In genomic region chr1:63103682-63104081, GRCh38 we compare ENCODE assay signal across 16 cellular contexts.
A peak's percentile ranks its signal among the peaks of the same experiment; 100 is the strongest.
DNase-seq lines count a peak whose midpoint lies in the region; ATAC-seq and TF ChIP-seq lines count a peak whose summit lies in the region.
"Had no signal": no experiment of that assay in that cellular context is flagged by ENCODE, and none has a peak within 500 bp of the region (broad histone marks: within the 10 kb centered on the region; RNA-seq: fewer than 3 reads in every experiment).

No MANE protein-coding gene starts in this region.

- WGBS in endodermal cell (ENCODE audit: insufficient coverage in 1 of 2, insufficient read length in 1 of 2), 2 experiments, result 75% methylated on average over 1 of the region's 1 CpG; no CpG with 5 or more reads in 1 of the 2 experiments

- H3K27ac ChIP-seq in endodermal cell (ENCODE audit: low read depth, low read length), result no peak overlapping the region
- H3K27ac ChIP-seq: BLaER1 treated with 17β-estradiol and CSF1 and Interleukin-3, amounts not matched to agents 10 nM and 100 nM had no signal

- H3K9ac ChIP-seq in endodermal cell (ENCODE audit: extremely low read depth, low read length, poor library complexity, severe bottlenecking), result no peak overlapping the region
- H3K9ac ChIP-seq: BLaER1 treated with 17β-estradiol and CSF1 and Interleukin-3, amounts not matched to agents 10 nM and 100 nM had no signal

- no peak for ATAC-seq in GM21423 (IDR thresholded peaks at IDR 0.05; ENCODE audit: unreplicated experiment)
- ATAC-seq: CD8-positive, alpha-beta T cell; HCT116 had no signal

- H3K27me3 Mint-ChIP-seq in endodermal cell (ENCODE audit: insufficient read depth), result no peaks in the 10 kb centered on the region

- H3K27ac Mint-ChIP-seq in endodermal cell, result no peak overlapping the region
- H3K27ac Mint-ChIP-seq: B cell; CD8-positive, alpha-beta T cell; HFFc6 had no signal

- no peak overlapping the region for H3K4me3 Mint-ChIP-seq in endodermal cell
- H3K4me3 Mint-ChIP-seq: B cell; CD8-positive, alpha-beta T cell; HFFc6 had no signal

- H3K27me3 ChIP-seq in H7 (ENCODE audit: control insufficient read depth, insufficient read depth, low read length) (no peaks in the 10 kb centered on the region), endodermal cell (ENCODE audit: control insufficient read depth, insufficient read depth, low read length, poor library complexity, severe bottlenecking) (no peaks in the 10 kb centered on the region)
- H3K27me3 ChIP-seq: BLaER1 treated with 17β-estradiol and CSF1 and Interleukin-3, amounts not matched to agents 10 nM and 100 nM had no signal

- DNase-seq in H7 (peak; percentile 4), SK-MEL-5 (ENCODE audit: low read depth, low spot score) (peak; percentile 50), endodermal cell (peak; percentile 49), iPS-NIHi7 (ENCODE audit: extremely low spot score) (peak; percentile 43), GM13976 (ENCODE audit: low spot score) (no peak), pons (ENCODE audit: low spot score) (no peak), D341Med (ENCODE audit: low spot score) (no peak)
- DNase-seq: 8988T; CD8-positive, alpha-beta T cell; HFFc6; IMR-90; KBM-7 had no signal

- no peaks in the 10 kb centered on the region for H3K9me3 ChIP-seq in endodermal cell (ENCODE audit: control insufficient read depth, low read length)
- H3K9me3 ChIP-seq: BLaER1 treated with 17β-estradiol and CSF1 and Interleukin-3, amounts not matched to agents 10 nM and 100 nM had no signal

- no peaks in the 10 kb centered on the region for H3K9me3 Mint-ChIP-seq in endodermal cell
- H3K9me3 Mint-ChIP-seq: CD8-positive, alpha-beta T cell; HFFc6 had no signal

- H3K4me1 ChIP-seq in endodermal cell (ENCODE audit: control insufficient read depth, insufficient read depth, low read length), result no peaks in the 10 kb centered on the region
- H3K4me1 ChIP-seq: BLaER1 treated with 17β-estradiol and CSF1 and Interleukin-3, amounts not matched to agents 10 nM and 100 nM had no signal

- H3K36me3 ChIP-seq in H7 (replicated peaks; ENCODE audit: control insufficient read depth, insufficient read depth, low read length), result no peaks in the 10 kb centered on the region
- no peaks in the 10 kb centered on the region for H3K36me3 ChIP-seq in endodermal cell (ENCODE audit: control insufficient read depth, insufficient read depth, low read length)
- H3K36me3 ChIP-seq: BLaER1 treated with 17β-estradiol and CSF1 and Interleukin-3, amounts not matched to agents 10 nM and 100 nM had no signal

- H3K4me3 ChIP-seq in H7 (ENCODE audit: insufficient read depth, low read depth, low read length), result no peak overlapping the region
- no peak overlapping the region for H3K4me3 ChIP-seq in endodermal cell (ENCODE audit: low read length)
- H3K4me3 ChIP-seq: BLaER1 treated with 17β-estradiol and CSF1 and Interleukin-3, amounts not matched to agents 10 nM and 100 nM had no signal

- no peaks in the 10 kb centered on the region for H3K36me3 Mint-ChIP-seq in endodermal cell (ENCODE audit: low read depth)
- H3K36me3 Mint-ChIP-seq: CD8-positive, alpha-beta T cell had no signal

- peak; percentile 60 for TF ChIP-seq CTCF in endodermal cell (conservative IDR thresholded peaks at IDR 0.05)
- TF ChIP-seq CTCF in GM13976 (IDR thresholded peaks at IDR 0.05; ENCODE audit: borderline replicate concordance, control extremely low read depth, extremely low read depth, insufficient read depth, missing control alignments), result no peak

- peaks cover 22% of the 10 kb centered on the region for H3K4me1 Mint-ChIP-seq in endodermal cell
- H3K4me1 Mint-ChIP-seq: B cell had no signal

- in situ Hi-C loops in SK-MEL-5 (cut with HindIII; ENCODE audit: low pct_unique_long_range_greater_than_20kb, low sequenced_read_pairs), result loop anchor here (25.0 kb wide), 1 partner anchor 91 kb away; no protein-coding TSS in a partner anchor
- in situ Hi-C loops in GM13976 (cut with MboI; ENCODE audit: low sequenced_read_pairs, unreplicated experiment), result no loop called here

Comparison
In these comparisons a context has a peak if more than half of its experiments do, and no peak if none do; other contexts are left out.
1. DNase-seq: peak in H7 (single experiment), SK-MEL-5 (single experiment), endodermal cell (single experiment) and iPS-NIHi7 (single experiment); none in GM13976 (single experiment), pons (single experiment) and D341Med (single experiment).